ENCODE assay signal across 8 cellular contexts in genomic region chr6:156780117-156780641, GRCh38. TPM values are rescaled to one million over a fixed set of nuclear protein-coding genes. Genes with fewer than 3 reads are reported as not detected.
DNase-seq lines count a peak whose midpoint lies in the region; ATAC-seq and TF ChIP-seq lines count a peak whose summit lies in the region.

No MANE protein-coding gene starts in this region.

- TF ChIP-seq RAD21 in Ishikawa (IDR thresholded peaks at IDR 0.05; ENCODE audit: low read depth), result no peak

- H3K4me3 Mint-ChIP-seq in naive B cell, result peak overlapping the region; percentile 84 to 96 (median 93)

- peaks cover 35% of the 10 kb centered on the region for H3K36me3 ChIP-seq in OCI-LY7 (ENCODE audit: insufficient read depth, low read length)
- H3K36me3 ChIP-seq in upper lobe of right lung, result peaks cover 5% of the 10 kb centered on the region

- H2AFZ ChIP-seq in OCI-LY7 (ENCODE audit: low read length), result no peak overlapping the region; the same call in 1 of the 2 replicates

- intact Hi-C loops in OCI-LY7 (cut with micrococcal nuclease; ENCODE audit: unreplicated experiment), result loop anchor here (1.0 to 10.0 kb wide), 7 partner anchors 71 to 495 kb away; no protein-coding TSS in a partner anchor
- intact Hi-C loops in upper lobe of right lung (cut with DNase I), result no loop called here

- peaks cover 39% of the 10 kb centered on the region for H4K20me1 ChIP-seq in OCI-LY7 (ENCODE audit: insufficient read depth, low read length)

- H3K27me3 ChIP-seq in upper lobe of right lung, result no peaks in the 10 kb centered on the region

- TF ChIP-seq CTCF in OCI-LY7 (conservative IDR thresholded peaks at IDR 0.05; ENCODE audit: low read length) (no peak), upper lobe of right lung (IDR thresholded peaks at IDR 0.05) (no peak)

- H3K36me3 Mint-ChIP-seq in naive B cell, result peaks cover 0 to 3% of the 10 kb centered on the region in 2 donors

- H3K4me1 ChIP-seq in OCI-LY7 (ENCODE audit: insufficient read depth, low read length, poor library complexity, severe bottlenecking), result peaks cover 42% of the 10 kb centered on the region
- peaks cover 25% of the 10 kb centered on the region for H3K4me1 ChIP-seq in upper lobe of right lung

- peak overlapping the region; percentile 86 for H3K27ac ChIP-seq in OCI-LY7 (ENCODE audit: low read depth, low read length, poor library complexity, severe bottlenecking)
- H3K27ac ChIP-seq in upper lobe of right lung, result peak overlapping the region; percentile 91

- H3K4me1 Mint-ChIP-seq in naive B cell, result peaks cover 29 to 56% (median 55%) of the 10 kb centered on the region in 3 donors

- DNase-seq in G401 (ENCODE audit: low spot score) (peak; percentile 98), OCI-LY7 (ENCODE audit: low spot score) (peak; percentile 87), fibroblast of peridontal ligament (ENCODE audit: extremely low read depth) (peak; percentile 95), naive B cell (peak; percentile 63), upper lobe of right lung (no peak)
- DNase-seq in activated effector memory CD4-positive, alpha-beta T cell treated with anti-CD3 and anti-CD28 coated beads, Interleukin-2, amount 50 U/mL, for 16 hours, result peak; percentile 82

- POLR2A ChIA-PET in OCI-LY7 (lab: Charles Lee), result interaction anchor here (0.6 to 1.6 kb wide), 20 partner anchors 9 to 1458 kb away, joined by 3 to 7 read pairs (median 4); no protein-coding TSS in a partner anchor

- peak overlapping the region; percentile 23 to 98 (median 82) for H3K27ac Mint-ChIP-seq in naive B cell

- no peaks in the 10 kb centered on the region for H3K27me3 Mint-ChIP-seq in naive B cell

- no peak for TF ChIP-seq EP300 in Ishikawa (IDR thresholded peaks at IDR 0.05; ENCODE audit: borderline replicate concordance)

- TSS peak; percentile 78 for BruUV-seq in OCI-LY7 (replicated peaks; lab: Mats Ljungman, UMichigan)

- H3K4me3 ChIP-seq in OCI-LY7 (ENCODE audit: low read depth, low read length, poor library complexity, severe bottlenecking) (peak overlapping the region; percentile 76), upper lobe of right lung (peak overlapping the region; percentile 66)

- in situ Hi-C loops in G401 (cut with HindIII; ENCODE audit: low sequenced_read_pairs), result no loop called here

- no peaks in the 10 kb centered on the region for H3K9me2 ChIP-seq in OCI-LY7 (ENCODE audit: insufficient read depth, low read length)

- peak overlapping the region; percentile 85 for H3K4me2 ChIP-seq in OCI-LY7 (ENCODE audit: low read length)

- ATAC-seq in GM21786 (IDR thresholded peaks at IDR 0.05; ENCODE audit: unreplicated experiment) (peak; percentile 66), naive B cell (ENCODE audit: low read depth in 2 of 2) (peak; percentile 32 to 41), upper lobe of right lung (peak; percentile 64)

- CTCF ChIA-PET in OCI-LY7 (lab: Charles Lee; ENCODE audit: unreplicated experiment), result interaction anchor here (0.6 kb wide), 1 partner anchor 155 kb away, joined by 3 read pairs; no protein-coding TSS in a partner anchor

- H3K79me2 ChIP-seq in OCI-LY7 (ENCODE audit: insufficient read depth, low read depth, low read length), result peaks cover 71% of the 10 kb centered on the region

- H3K9me3 ChIP-seq in OCI-LY7 (ENCODE audit: low read length) (no peaks in the 10 kb centered on the region), upper lobe of right lung (no peaks in the 10 kb centered on the region)

- no peaks in the 10 kb centered on the region for H3K9me3 Mint-ChIP-seq in naive B cell

TF ChIP-seq in Ishikawa, 13 proteins besides CTCF, POLR2A, EP300 and RAD21:
- no peak for TF ChIP-seq REST (IDR thresholded peaks at IDR 0.05; ENCODE audit: low read depth)
- TF ChIP-seq MAX (IDR thresholded peaks at IDR 0.05), result peak; percentile 38; the same call in 1 of the 2 replicates
- TF ChIP-seq YY1 (IDR thresholded peaks at IDR 0.05; ENCODE audit: low read depth), result no peak
- TF ChIP-seq CEBPB (IDR thresholded peaks at IDR 0.05), result no peak

RNA-seq across cellular contexts. Expression of gene ARID1B, which starts 3.0 kb away (rescaled TPM):
- 15.0 and 24.3 TPM in 2 replicates for total RNA-seq in G401 (2014; rRNA removed; shearing (Covaris generic))
- 71.8 and 90.1 TPM in 2 replicates for total RNA-seq in OCI-LY7 (2014; rRNA removed; shearing (Covaris generic))
- total RNA-seq in OCI-LY7 (2022), result 164 and 170 TPM in 2 replicates
- 10 to 100 TPM; 16.6 to 44.1 (median 27.5) TPM for polyA plus RNA-seq in naive B cell (ENCODE audit: low read depth in 6 of 6)
- total RNA-seq in upper lobe of right lung, result 80.4 TPM
